18 cellular contexts compared by ENCODE assay signal in genomic region chrX:50996930-50997329, GRCh38.
A peak's percentile ranks its signal among the peaks of the same experiment; 100 is the strongest.
DNase-seq lines count a peak whose midpoint lies in the region; ATAC-seq and TF ChIP-seq lines count a peak whose summit lies in the region.
"Had no signal": no experiment of that assay in that cellular context is flagged by ENCODE, and none has a peak within 500 bp of the region (broad histone marks: within the 10 kb centered on the region; RNA-seq: fewer than 3 reads in every experiment).

No MANE protein-coding gene starts in this region.

- intact Hi-C loops in HCT116 (cut with micrococcal nuclease) = no loop called here

- no peaks in the 10 kb centered on the region for H3K4me1 ChIP-seq in HCT116 (ENCODE audit: control insufficient read depth in 1 of 2, insufficient read depth in 2 of 2, low read length in 2 of 2)

- H3K27ac Mint-ChIP-seq in WTC11 = no peak overlapping the region
- H3K27ac Mint-ChIP-seq: CD4-positive, alpha-beta memory T cell; T-cell had no signal

- no peak overlapping the region for H3K4me3 Mint-ChIP-seq in WTC11
- H3K4me3 Mint-ChIP-seq: CD4-positive, alpha-beta memory T cell; T-cell had no signal

- H3K4me1 Mint-ChIP-seq in WTC11 = peaks cover 12% of the 10 kb centered on the region
- H3K4me1 Mint-ChIP-seq: CD4-positive, alpha-beta memory T cell; T-cell had no signal

- DNase-seq in ACHN (peak; percentile 17), HCT116 (ENCODE audit: low read depth, low spot score) (no peak), WTC11 (ENCODE audit: low spot score) (peak; percentile 22), iPS-NIHi11 (ENCODE audit: low spot score) (peak; percentile 18), NCI-H1436 (lab: John Stamatoyannopoulos, UW) (no peak), KBM-7 (no peak), CD1c-positive myeloid dendritic cell (ENCODE audit: extremely low spot score) (no peak)
- DNase-seq: Calu3; CD4-positive, alpha-beta memory T cell; DMS79; NCI-H187 treated with DMSO at 0.1 percent for 48 hours; NCI-H446 treated with DMSO at 0.1 percent for 48 hours; NCI-H748 treated with DMSO at 0.1 percent for 48 hours; T-cell had no signal

- no peaks in the 10 kb centered on the region for H3K9me3 Mint-ChIP-seq in WTC11
- H3K9me3 Mint-ChIP-seq: CD4-positive, alpha-beta memory T cell; T-cell had no signal

- TF ChIP-seq POLR2A in HCT116 (IDR thresholded peaks at IDR 0.05; ENCODE audit: borderline replicate concordance, extremely low read depth, insufficient read depth, insufficient read length) = no peak

- no peaks in the 10 kb centered on the region for H3K27me3 Mint-ChIP-seq in WTC11 (ENCODE audit: low read depth)
- H3K27me3 Mint-ChIP-seq: CD4-positive, alpha-beta memory T cell had no signal

- RAD21 ChIA-PET in HCT116 (lab: Charles Lee; ENCODE audit: low non-redundant PET in 1 of 2, low total read pairs in 2 of 2, uncharacterized antibody in 2 of 2, unreplicated experiment in 2 of 2) = no interaction called here

- POLR2A ChIA-PET in HCT116 (lab: Charles Lee) = no interaction called here
- POLR2A ChIA-PET in WTC11 (lab: Charles Lee) = no interaction called here

- H3K4me2 ChIP-seq in HCT116 (ENCODE audit: low read length) = no peak overlapping the region

- no peaks in the 10 kb centered on the region for H4K20me1 ChIP-seq in HCT116 (ENCODE audit: insufficient read depth)

- no peak overlapping the region for H3K27ac ChIP-seq in HCT116 (ENCODE audit: low read depth, low read length)
- H3K27ac ChIP-seq: SK-N-MC had no signal

- no peak overlapping the region for H3K9ac ChIP-seq in HCT116 (ENCODE audit: low read length)

- no peaks in the 10 kb centered on the region for H3K36me3 ChIP-seq in HCT116 (ENCODE audit: control insufficient read depth in 1 of 2, insufficient read depth in 2 of 2, low read length in 2 of 2)

- peak; percentile 46; the same call in 1 of the 2 replicates for ATAC-seq in HCT116
- ATAC-seq in WTC11 = peak; percentile 84
- ATAC-seq in HG03135 (IDR thresholded peaks at IDR 0.05; ENCODE audit: unreplicated experiment) = no peak
- ATAC-seq: HepG2, Panc1, T-cell had no signal

- no peak for TF ChIP-seq RAD21 in HCT116 (IDR thresholded peaks at IDR 0.05; ENCODE audit: low read depth)

- no peaks in the 10 kb centered on the region for H3K79me2 ChIP-seq in HCT116 (ENCODE audit: insufficient read depth, low read length)

- CTCF ChIA-PET in HCT116 (lab: Charles Lee) (interaction anchor here (0.6 kb wide), 1 partner anchor 305 kb away, joined by 3 read pairs; no protein-coding TSS in a partner anchor), WTC11 (lab: Charles Lee) (interaction anchor here (1.1 to 1.6 kb wide), 6 partner anchors 9 to 464 kb away, joined by 3 to 9 read pairs (median 4); no protein-coding TSS in a partner anchor)

- H3K9me3 ChIP-seq in HCT116 (ENCODE audit: control insufficient read depth in 1 of 2, insufficient read depth in 1 of 2, low read depth in 1 of 2, low read length in 2 of 2) = no peaks in the 10 kb centered on the region

- no peaks in the 10 kb centered on the region for H3K36me3 Mint-ChIP-seq in WTC11
- H3K36me3 Mint-ChIP-seq: CD4-positive, alpha-beta memory T cell; T-cell had no signal

- no peaks in the 10 kb centered on the region for H3K9me2 ChIP-seq in HCT116 (ENCODE audit: insufficient read depth)

- H3K27me3 ChIP-seq in HCT116 (ENCODE audit: insufficient read depth, low read length) = no peaks in the 10 kb centered on the region

- in situ Hi-C loops in ACHN (cut with HindIII; ENCODE audit: low pct_ligation_motif_present, low pct_unique_long_range_greater_than_20kb, low sequenced_read_pairs) (no loop called here), KBM-7 (cut with MboI; ENCODE audit: low pct_unique_long_range_greater_than_20kb, low sequenced_read_pairs) (no loop called here)

- H3K4me3 ChIP-seq in HCT116 (replicated peaks in 1 of 2; ENCODE audit: low read depth in 1 of 2, low read length in 2 of 2) = no peak overlapping the region
- H3K4me3 ChIP-seq: SK-N-MC had no signal

- no TSS peak for BruUV-seq in HCT116 (replicated peaks; lab: Mats Ljungman, UMichigan)

- TF ChIP-seq CTCF in HCT116 (IDR thresholded peaks at IDR 0.05 in 2 of 3, conservative IDR thresholded peaks at IDR 0.05 in 1 of 3; ENCODE audit: borderline replicate concordance in 1 of 3, insufficient read depth in 1 of 3, low read depth in 2 of 3, low read length in 2 of 3) (peak in 2 of 3 experiments; percentile 13 to 21; a peak in 1 of 6 replicates), WTC11 (IDR thresholded peaks at IDR 0.05) (no peak)

- no peak overlapping the region for H2AFZ ChIP-seq in HCT116 (ENCODE audit: low read depth, low read length, poor library complexity, severe bottlenecking)

TF ChIP-seq in HCT116, 20 proteins besides CTCF, POLR2A, EP300 and RAD21:
- TF ChIP-seq POLR2AphosphoS5 (IDR thresholded peaks at IDR 0.05; ENCODE audit: low read depth, low read length) = no peak
- TF ChIP-seq ZBTB33 (IDR thresholded peaks at IDR 0.05; ENCODE audit: extremely low read depth, insufficient replicate concordance, low read length) = no peak
- TF ChIP-seq EZH2phosphoT487 (IDR thresholded peaks at IDR 0.05; ENCODE audit: borderline replicate concordance) = no peak
- TF ChIP-seq CBX3 (IDR thresholded peaks at IDR 0.05; ENCODE audit: low read depth) = no peak
- TF ChIP-seq TCF7L2 (IDR thresholded peaks at IDR 0.05; ENCODE audit: borderline replicate concordance, extremely low read depth, insufficient read depth, insufficient read length) = no peak

TF ChIP-seq in WTC11, 78 proteins besides CTCF, POLR2A, EP300 and RAD21:
- no peak for TF ChIP-seq ZNF263 (CRISPR knock-in tag; IDR thresholded peaks at IDR 0.05; ENCODE audit: low read depth)
- TF ChIP-seq PRRX2 (CRISPR knock-in tag; IDR thresholded peaks at IDR 0.05) = no peak
- no peak for TF ChIP-seq ARID4B (CRISPR knock-in tag; IDR thresholded peaks at IDR 0.05; ENCODE audit: borderline replicate concordance)
- TF ChIP-seq ZNF317 (CRISPR knock-in tag; IDR thresholded peaks at IDR 0.05; ENCODE audit: borderline replicate concordance, low read depth) = no peak
- no peak for TF ChIP-seq ETV6 (CRISPR knock-in tag; IDR thresholded peaks at IDR 0.05)
- TF ChIP-seq EMX1 (CRISPR knock-in tag; IDR thresholded peaks at IDR 0.05) = no peak

Comparison
In these comparisons a context has a peak if more than half of its experiments do, and no peak if none do; other contexts are left out.
1. DNase-seq: peak in ACHN (single experiment), WTC11 (single experiment) and iPS-NIHi11 (single experiment); none in HCT116 (single experiment), NCI-H1436 (single experiment), KBM-7 (single experiment) and CD1c-positive myeloid dendritic cell (single experiment).